In genomic region chr19:13103961-13104847, GRCh38 we compare ENCODE assay signal across 8 cellular contexts. TPM values are rescaled to one million over a fixed set of nuclear protein-coding genes. Genes with fewer than 3 reads are reported as not detected.
DNase-seq lines count a peak whose midpoint lies in the region; ATAC-seq and TF ChIP-seq lines count a peak whose summit lies in the region.

No MANE protein-coding gene starts in this region.

- DNase-seq in AG20443 (ENCODE audit: low spot score), result peak; percentile 69
- DNase-seq in SK-MEL-5 (ENCODE audit: low read depth, low spot score), result peak; percentile 25
- peak; percentile 79 for DNase-seq in left ventricle myocardium inferior
- DNase-seq in stimulated activated CD4-positive, alpha-beta T cell treated with anti-CD3 and anti-CD28 coated beads, Interleukin-12 subunit alpha, Interleukin-12 subunit beta, amount 100 ng/mL, for 4 hours, result peak; percentile 71
- DNase-seq in NCI-H774 (lab: John Stamatoyannopoulos, UW), result no peak
- DNase-seq in middle frontal gyrus (ENCODE audit: extremely low spot score, low spot score), result no peak

- in situ Hi-C loops in SK-MEL-5 (cut with HindIII; ENCODE audit: low pct_unique_long_range_greater_than_20kb, low sequenced_read_pairs), result no loop called here

- H3K4me1 ChIP-seq in left ventricle myocardium inferior, result peaks cover 59% of the 10 kb centered on the region

- H3K4me3 Mint-ChIP-seq in activated naive CD8-positive, alpha-beta T cell, result peak overlapping the region; percentile 91

- H3K27ac ChIP-seq in left ventricle myocardium inferior (replicated peaks), result peak overlapping the region; percentile 97

- peak overlapping the region; percentile 84 for H3K27ac Mint-ChIP-seq in activated naive CD8-positive, alpha-beta T cell

- H3K9me3 ChIP-seq in left ventricle myocardium inferior (replicated peaks), result no peaks in the 10 kb centered on the region

- H3K4me3 ChIP-seq in left ventricle myocardium inferior, result peak overlapping the region; percentile 42

- ATAC-seq in GM21423 (IDR thresholded peaks at IDR 0.05; ENCODE audit: unreplicated experiment), result peak; percentile 37

- peaks cover 4% of the 10 kb centered on the region for H3K36me3 Mint-ChIP-seq in activated naive CD8-positive, alpha-beta T cell

- intact Hi-C loops in left ventricle myocardium inferior (cut with micrococcal nuclease), result no loop called here

- peaks cover 32% of the 10 kb centered on the region for H3K4me1 Mint-ChIP-seq in activated naive CD8-positive, alpha-beta T cell (ENCODE audit: low read depth)

- peak; percentile 74 for TF ChIP-seq CTCF in left ventricle myocardium inferior (IDR thresholded peaks at IDR 0.05; ENCODE audit: borderline replicate concordance)

- H3K9me3 Mint-ChIP-seq in activated naive CD8-positive, alpha-beta T cell (ENCODE audit: low read depth), result no peaks in the 10 kb centered on the region

- H3K27me3 Mint-ChIP-seq in activated naive CD8-positive, alpha-beta T cell, result no peaks in the 10 kb centered on the region

- peaks cover 12% of the 10 kb centered on the region for H3K36me3 ChIP-seq in left ventricle myocardium inferior

- H3K27me3 ChIP-seq in left ventricle myocardium inferior (ENCODE audit: low read depth), result no peaks in the 10 kb centered on the region

RNA-seq across cellular contexts. Expression of gene LYL1, which starts 1.5 kb away (rescaled TPM):
- total RNA-seq in SK-MEL-5 (2014; rRNA removed; shearing (Covaris generic)), result not detected in 2 replicates
- polyA plus RNA-seq in SK-MEL-5 (2015; cell fraction: cytosol; rRNA removed), result 0.21 TPM in 1 of 2 replicates, not detected in the other
- polyA plus RNA-seq in SK-MEL-5 (2015; cell fraction: nucleus; rRNA removed), result not detected in 2 replicates
- total RNA-seq in left ventricle myocardium inferior, result 6.3 TPM

RNA-seq across cellular contexts. Expression of gene TRMT1, which starts 12.3 kb away (rescaled TPM):
- 32.9 and 36.8 TPM in 2 replicates for total RNA-seq in SK-MEL-5 (2014; rRNA removed; shearing (Covaris generic))
- 44.7 and 45.1 TPM in 2 replicates for polyA plus RNA-seq in SK-MEL-5 (2015; cell fraction: cytosol; rRNA removed)
- polyA plus RNA-seq in SK-MEL-5 (2015; cell fraction: nucleus; rRNA removed), result 503 and 597 TPM in 2 replicates
- 19.6 TPM for total RNA-seq in left ventricle myocardium inferior

RNA-seq across cellular contexts. Expression of gene NACC1, which starts 13.9 kb away (rescaled TPM):
- 38.9 and 44.2 TPM in 2 replicates for total RNA-seq in SK-MEL-5 (2014; rRNA removed; shearing (Covaris generic))
- 80.6 and 131 TPM in 2 replicates for polyA plus RNA-seq in SK-MEL-5 (2015; cell fraction: cytosol; rRNA removed)
- 20.1 and 24.8 TPM in 2 replicates for polyA plus RNA-seq in SK-MEL-5 (2015; cell fraction: nucleus; rRNA removed)
- total RNA-seq in left ventricle myocardium inferior, result 35.4 TPM

RNA-seq across cellular contexts. Expression of gene STX10, which starts 46.0 kb away (rescaled TPM):
- total RNA-seq in SK-MEL-5 (2014; rRNA removed; shearing (Covaris generic)), result 22.0 and 26.1 TPM in 2 replicates
- polyA plus RNA-seq in SK-MEL-5 (2015; cell fraction: cytosol; rRNA removed), result 33.8 and 39.2 TPM in 2 replicates
- 196 and 223 TPM in 2 replicates for polyA plus RNA-seq in SK-MEL-5 (2015; cell fraction: nucleus; rRNA removed)
- total RNA-seq in left ventricle myocardium inferior, result 39.2 TPM

RNA-seq across cellular contexts. Expression of gene IER2, which starts 46.0 kb away (rescaled TPM):
- total RNA-seq in SK-MEL-5 (2014; rRNA removed; shearing (Covaris generic)), result 7.8 and 8.5 TPM in 2 replicates
- polyA plus RNA-seq in SK-MEL-5 (2015; cell fraction: cytosol; rRNA removed), result 103 TPM in 2 replicates
- polyA plus RNA-seq in SK-MEL-5 (2015; cell fraction: nucleus; rRNA removed), result 74.0 and 74.1 TPM in 2 replicates
- total RNA-seq in left ventricle myocardium inferior, result 17.3 TPM

Comparison
In these comparisons a context has a peak if more than half of its experiments do, and no peak if none do; other contexts are left out.
1. DNase-seq: peak in AG20443 (single experiment), SK-MEL-5 (single experiment), left ventricle myocardium inferior (single experiment) and stimulated activated CD4-positive, alpha-beta T cell treated with anti-CD3 and anti-CD28 coated beads, Interleukin-12 subunit alpha, Interleukin-12 subunit beta, amount 100 ng/mL, for 4 hours (single experiment); none in NCI-H774 (single experiment) and middle frontal gyrus (single experiment).